In genomic region chr17:38852771-38853291, GRCh38 we compare ENCODE assay signal across 8 cellular contexts. TPM values are rescaled to one million over a fixed set of nuclear protein-coding genes. Genes with fewer than 3 reads are reported as not detected.
A peak's percentile ranks its signal among the peaks of the same experiment; 100 is the strongest.
DNase-seq lines count a peak whose midpoint lies in the region; ATAC-seq and TF ChIP-seq lines count a peak whose summit lies in the region.

No MANE protein-coding gene starts in this region.

- H3K27me3 Mint-ChIP-seq in endothelial cell (ENCODE audit: unreplicated experiment) (peaks cover 21% of the 10 kb centered on the region), nephron progenitor cell (ENCODE audit: low read depth, poor library complexity) (peaks cover 5% of the 10 kb centered on the region)

- WGBS in SK-N-SH (ENCODE audit: low lambda C conversion rate), result 2% methylated on average over 19 of the region's 19 CpGs

- H3K27ac ChIP-seq in SK-N-SH (ENCODE audit: low read depth in 2 of 2, low read length in 1 of 2), result peak overlapping the region; percentile 89 to 96

- H3K36me3 Mint-ChIP-seq in endothelial cell (ENCODE audit: low read depth, unreplicated experiment) (peaks cover 50% of the 10 kb centered on the region), nephron progenitor cell (ENCODE audit: low read depth) (peaks cover 57% of the 10 kb centered on the region)

- peaks cover 69% of the 10 kb centered on the region for H3F3A ChIP-seq in SK-N-SH (replicated peaks; ENCODE audit: insufficient read depth)

- peaks cover 17 to 20% of the 10 kb centered on the region in 2 experiments; a peak in 2 of 4 replicates for H3K4me1 ChIP-seq in SK-N-SH (ENCODE audit: control insufficient read depth in 1 of 2, insufficient read depth in 2 of 2, low read depth in 1 of 2, low read length in 1 of 2)

- H3K9me3 ChIP-seq in SK-N-SH, result no peaks in the 10 kb centered on the region

- peaks cover 49% of the 10 kb centered on the region for H3K79me2 ChIP-seq in SK-N-SH (ENCODE audit: insufficient read depth)

- TF ChIP-seq CTCF in SK-N-SH (IDR thresholded peaks at IDR 0.05) (no peak), endothelial cell (IDR thresholded peaks at IDR 0.05; ENCODE audit: unreplicated experiment) (no peak), nephron progenitor cell (IDR thresholded peaks at IDR 0.05) (no peak)

- H3K4me2 ChIP-seq in SK-N-SH, result peak overlapping the region; percentile 97

- no peak for TF ChIP-seq RAD21 in SK-N-SH (IDR thresholded peaks at IDR 0.05; ENCODE audit: low read length)

- H3K4me1 Mint-ChIP-seq in endothelial cell (ENCODE audit: unreplicated experiment), result peaks cover 36% of the 10 kb centered on the region
- H3K4me1 Mint-ChIP-seq in nephron progenitor cell, result peaks cover 40% of the 10 kb centered on the region

- H3K4me3 ChIP-seq in H7 (ENCODE audit: insufficient read depth, low read depth, low read length), result peak overlapping the region; percentile 92
- H3K4me3 ChIP-seq in SK-N-SH (ENCODE audit: low read depth in 2 of 2, low read length in 1 of 2), result peak overlapping the region; percentile 74 to 91

- POLR2A ChIA-PET in SK-N-SH (lab: Yijun Ruan, JAX), result interaction anchor here (0.6 to 3.4 kb wide), 6 partner anchors 17 to 125 kb away, joined by 3 to 41 read pairs (median 4); partner anchors contain the start of genes LASP1 and LASP1NB

- H2AFZ ChIP-seq in SK-N-SH (ENCODE audit: low read depth), result no peak overlapping the region

- H3K4me3 Mint-ChIP-seq in endothelial cell (ENCODE audit: unreplicated experiment) (peak overlapping the region; percentile 99), nephron progenitor cell (peak overlapping the region; percentile 99)

- CTCF ChIA-PET in SK-N-SH (lab: Yijun Ruan, JAX), result interaction anchor here (1.5 kb wide), 1 partner anchor 312 kb away, joined by 4 read pairs; no protein-coding TSS in a partner anchor

- no peaks in the 10 kb centered on the region for H3K9me2 ChIP-seq in SK-N-SH

- ATAC-seq in GM21737 (IDR thresholded peaks at IDR 0.05; ENCODE audit: unreplicated experiment) (no peak), HG03520 (IDR thresholded peaks at IDR 0.05; ENCODE audit: unreplicated experiment) (no peak)

- peak overlapping the region; percentile 87 for H3K9ac ChIP-seq in SK-N-SH

- TF ChIP-seq EP300 in SK-N-SH (IDR thresholded peaks at IDR 0.05; ENCODE audit: borderline replicate concordance in 1 of 2, low read depth in 1 of 2, low read length in 1 of 2), result no peak

- DNase-seq in H7, result no peak
- DNase-seq in SK-N-SH, result no peak
- DNase-seq in endothelial cell (ENCODE audit: low spot score), result peak; percentile 54
- DNase-seq in nephron progenitor cell, result no peak
- no peak for DNase-seq in HCEC 1CT
- no peak for DNase-seq in CD1c-positive myeloid dendritic cell (ENCODE audit: extremely low spot score)

- H4K20me1 ChIP-seq in SK-N-SH (ENCODE audit: insufficient read depth), result peaks cover 42% of the 10 kb centered on the region

- no peaks in the 10 kb centered on the region for H3K9me3 Mint-ChIP-seq in endothelial cell (ENCODE audit: unreplicated experiment)
- H3K9me3 Mint-ChIP-seq in nephron progenitor cell, result no peaks in the 10 kb centered on the region

- H3K27ac Mint-ChIP-seq in endothelial cell (ENCODE audit: unreplicated experiment) (peak overlapping the region; percentile 100), nephron progenitor cell (peak overlapping the region; percentile 100)

- no peaks in the 10 kb centered on the region for H3K27me3 ChIP-seq in H7 (ENCODE audit: control insufficient read depth, insufficient read depth, low read length)
- no peaks in the 10 kb centered on the region for H3K27me3 ChIP-seq in SK-N-SH (ENCODE audit: insufficient read depth)

- H3K36me3 ChIP-seq in H7 (replicated peaks; ENCODE audit: control insufficient read depth, insufficient read depth, low read length) (peaks cover 49% of the 10 kb centered on the region), SK-N-SH (replicated peaks in 1 of 2; ENCODE audit: control insufficient read depth in 1 of 2, insufficient read depth in 2 of 2, low read length in 1 of 2) (peaks cover 45 to 53% of the 10 kb centered on the region in 2 experiments)

TF ChIP-seq in SK-N-SH, 30 proteins besides CTCF, POLR2A, EP300 and RAD21:
- TF ChIP-seq REST (IDR thresholded peaks at IDR 0.05; ENCODE audit: low read depth, low read length), result 0 out of 2 replicates have a peak, but pooled peaks have one; percentile 4
- TF ChIP-seq TEAD4 (IDR thresholded peaks at IDR 0.05; ENCODE audit: borderline replicate concordance, insufficient read depth), result no peak

RNA-seq across cellular contexts. Expression of gene RPL23, which starts 0.7 kb away (rescaled TPM):
- total RNA-seq in H7 (2014; rRNA removed; shearing (Covaris generic)), result 1,201 and 1,441 TPM in 2 replicates
- 2,658 and 2,763 TPM in 2 replicates for polyA plus RNA-seq in SK-N-SH (2012; rRNA removed)
- polyA plus RNA-seq in SK-N-SH (2012; cell fraction: cytosol; rRNA removed), result 3,488 and 4,696 TPM in 2 replicates
- polyA plus RNA-seq in SK-N-SH (2012; cell fraction: nucleus; rRNA removed), result 540 and 582 TPM in 2 replicates
- total RNA-seq in endothelial cell (ENCODE audit: unreplicated experiment), result 2,464 TPM

RNA-seq across cellular contexts. Expression of gene LASP1, which starts 17.0 kb away (rescaled TPM):
- 122 and 149 TPM in 2 replicates for total RNA-seq in H7 (2014; rRNA removed; shearing (Covaris generic))
- polyA plus RNA-seq in SK-N-SH (2012; rRNA removed), result 79.7 and 102 TPM in 2 replicates
- polyA plus RNA-seq in SK-N-SH (2012; cell fraction: cytosol; rRNA removed), result 59.0 and 70.3 TPM in 2 replicates
- polyA plus RNA-seq in SK-N-SH (2012; cell fraction: nucleus; rRNA removed), result 88.9 and 142 TPM in 2 replicates
- total RNA-seq in endothelial cell (ENCODE audit: unreplicated experiment), result 146 TPM

RNA-seq across cellular contexts. Expression of gene CWC25, which starts 27.7 kb away (rescaled TPM):
- total RNA-seq in H7 (2014; rRNA removed; shearing (Covaris generic)), result 8.2 and 9.6 TPM in 2 replicates
- polyA plus RNA-seq in SK-N-SH (2012; rRNA removed), result 15.6 and 21.2 TPM in 2 replicates
- polyA plus RNA-seq in SK-N-SH (2012; cell fraction: cytosol; rRNA removed), result 12.0 and 12.4 TPM in 2 replicates
- polyA plus RNA-seq in SK-N-SH (2012; cell fraction: nucleus; rRNA removed), result 63.5 and 64.6 TPM in 2 replicates
- total RNA-seq in endothelial cell (ENCODE audit: unreplicated experiment), result 18.1 TPM

RNA-seq across cellular contexts. Expression of gene PIP4K2B, which starts 53.5 kb away (rescaled TPM):
- total RNA-seq in H7 (2014; rRNA removed; shearing (Covaris generic)), result 48.5 and 51.7 TPM in 2 replicates
- polyA plus RNA-seq in SK-N-SH (2012; rRNA removed), result 29.8 and 36.7 TPM in 2 replicates
- polyA plus RNA-seq in SK-N-SH (2012; cell fraction: cytosol; rRNA removed), result 21.0 and 29.3 TPM in 2 replicates
- 35.7 and 47.9 TPM in 2 replicates for polyA plus RNA-seq in SK-N-SH (2012; cell fraction: nucleus; rRNA removed)
- total RNA-seq in endothelial cell (ENCODE audit: unreplicated experiment), result 91.7 TPM
